In the genomic region with DNA sequence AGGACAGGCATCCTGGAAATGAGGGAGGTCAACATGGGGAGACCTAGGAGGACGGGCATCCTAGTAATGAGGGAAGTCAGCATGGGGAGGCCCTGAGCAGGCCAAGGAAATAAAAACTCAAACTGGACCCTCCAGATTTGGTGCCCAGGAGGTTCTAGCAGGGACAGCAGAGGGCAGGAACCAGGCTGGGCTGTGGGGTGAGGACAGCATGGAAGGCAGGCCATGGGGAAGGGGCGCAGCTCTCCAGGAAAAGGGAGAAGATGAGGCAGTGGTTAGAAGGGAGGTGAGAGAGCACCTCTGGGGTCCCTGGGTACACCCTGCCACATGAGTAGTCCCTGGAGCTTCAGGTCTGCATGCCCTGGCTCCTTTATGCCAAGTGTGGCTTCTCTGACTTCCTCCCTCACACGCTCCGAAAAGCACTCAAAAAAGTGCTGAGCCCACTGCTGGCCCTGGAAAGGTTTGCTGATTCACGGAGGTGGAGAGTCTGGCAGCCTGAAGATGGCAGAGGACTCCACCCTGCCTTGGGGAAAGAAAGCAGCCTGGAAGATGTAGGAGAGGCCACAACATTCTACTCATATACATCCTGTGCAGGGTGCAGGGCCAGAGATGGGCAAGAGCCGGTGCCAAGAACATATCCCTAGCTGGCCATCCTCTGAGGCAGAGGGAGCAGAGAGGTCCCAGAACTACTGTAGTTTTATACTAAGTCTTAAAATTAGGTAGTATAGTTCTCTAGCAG, we compare ENCODE assay signal across 8 cellular contexts.
DNase-seq lines count a peak whose midpoint lies in the region; ATAC-seq, FAIRE-seq and TF ChIP-seq lines count a peak whose summit lies in the region.

No MANE protein-coding gene starts in this region.

- intact Hi-C loops in pancreas (cut with DNase I): no loop called here

- H3K36me3 ChIP-seq in BLaER1 treated with 17β-estradiol and CSF1 and Interleukin-3, amounts not matched to agents 10 nM and 100 nM: peaks cover 0 to 7% (median 0%) of the 10 kb centered on the region in 11 experiments; a peak in 2 of 22 replicates
- H3K36me3 ChIP-seq in pancreas: no peaks in the 10 kb centered on the region

- TF ChIP-seq CTCF in fibroblast of mammary gland (conservative IDR thresholded peaks at IDR 0.05; ENCODE audit: control insufficient read depth, insufficient read depth, low read depth, low read length): no peak
- TF ChIP-seq CTCF in pancreas (IDR thresholded peaks at IDR 0.05): no peak

- no peak overlapping the region for H3K4me3 ChIP-seq in BLaER1 treated with 17β-estradiol and CSF1 and Interleukin-3, amounts not matched to agents 10 nM and 100 nM
- H3K4me3 ChIP-seq in fibroblast of mammary gland (ENCODE audit: control insufficient read depth, low read depth, low read length) (no peak overlapping the region), pancreas (no peak overlapping the region)

- H4K20me1 ChIP-seq in BLaER1 treated with 17β-estradiol and CSF1 and Interleukin-3, amounts not matched to agents 10 nM and 100 nM: no peaks in the 10 kb centered on the region; a peak in 1 of 22 replicates

- 0 out of 22 replicates have a peak overlapping the region, but pooled peaks of 2 of the 11 experiments have one; percentile 34 to 35 for H3K9ac ChIP-seq in BLaER1 treated with 17β-estradiol and CSF1 and Interleukin-3, amounts not matched to agents 10 nM and 100 nM

- ATAC-seq in SK-N-SH treated with all-trans-retinoic acid at 6 μM for 48 hours: peak; percentile 71
- ATAC-seq in pancreas: peak; percentile 51 to 67 (median 58)
- no peak for ATAC-seq in GM21825 (IDR thresholded peaks at IDR 0.05; ENCODE audit: unreplicated experiment)

- peak overlapping the region in 3 of 11 experiments; percentile 13 to 51 (median 39); a peak in 5 of 22 replicates for H3K27ac ChIP-seq in BLaER1 treated with 17β-estradiol and CSF1 and Interleukin-3, amounts not matched to agents 10 nM and 100 nM
- peak overlapping the region; percentile 41 to 80 (median 61) for H3K27ac ChIP-seq in pancreas

- H3K27me3 ChIP-seq in BLaER1 treated with 17β-estradiol and CSF1 and Interleukin-3, amounts not matched to agents 10 nM and 100 nM: no peaks in the 10 kb centered on the region
- no peaks in the 10 kb centered on the region for H3K27me3 ChIP-seq in pancreas

- peak overlapping the region; percentile 2 to 82 (median 51); a peak in 15 of 22 replicates for H3K4me2 ChIP-seq in BLaER1 treated with 17β-estradiol and CSF1 and Interleukin-3, amounts not matched to agents 10 nM and 100 nM

- DNase-seq in fibroblast of mammary gland (ENCODE audit: low read depth): peak; percentile 36
- peak in 2 of 6 donors; percentile 47 to 49 for DNase-seq in pancreas
- no peak for DNase-seq in NCI-H187 treated with DMSO at 0.1 percent for 48 hours (lab: John Stamatoyannopoulos, UW)
- DNase-seq in NOMO-1 treated with dmso at 0.1 percent for 144 hours (lab: John Stamatoyannopoulos, UW; ENCODE audit: unreplicated experiment): no peak
- no peak for DNase-seq in SW 1271 (lab: John Stamatoyannopoulos, UW)

- H3K9me3 ChIP-seq in BLaER1 treated with 17β-estradiol and CSF1 and Interleukin-3, amounts not matched to agents 10 nM and 100 nM (replicated peaks in 1 of 11): peaks cover 7 to 17% (median 13%) of the 10 kb centered on the region in 11 experiments
- no peaks in the 10 kb centered on the region for H3K9me3 ChIP-seq in pancreas

- no peak for FAIRE-seq in pancreas (lab: Jason Lieb, UNC)

- H3K4me1 ChIP-seq in BLaER1 treated with 17β-estradiol and CSF1 and Interleukin-3, amounts not matched to agents 10 nM and 100 nM: peaks cover 7 to 38% (median 14%) of the 10 kb centered on the region in 10 experiments; a peak in 18 of 20 replicates
- H3K4me1 ChIP-seq in pancreas: peaks cover 32 to 39% (median 35%) of the 10 kb centered on the region in 3 donors

- WGBS in pancreas, 2 donors: 47 to 51% methylated on average over 6 of the region's 6 CpGs

TF ChIP-seq in SK-N-SH treated with all-trans-retinoic acid at 6 μM for 48 hours, 23 proteins besides CTCF, POLR2A, EP300 and RAD21 (continues in another document):
- TF ChIP-seq CREB5 (CRISPR knock-in tag; IDR thresholded peaks at IDR 0.05; ENCODE audit: low read depth): no peak
- TF ChIP-seq ZC3H10 (CRISPR knock-in tag; IDR thresholded peaks at IDR 0.05): no peak
- TF ChIP-seq ARNTL (CRISPR knock-in tag; IDR thresholded peaks at IDR 0.05; ENCODE audit: borderline replicate concordance, low read depth): no peak
- no peak for TF ChIP-seq BACH2 (CRISPR knock-in tag; IDR thresholded peaks at IDR 0.05; ENCODE audit: borderline replicate concordance)
- TF ChIP-seq, protein P1, sequence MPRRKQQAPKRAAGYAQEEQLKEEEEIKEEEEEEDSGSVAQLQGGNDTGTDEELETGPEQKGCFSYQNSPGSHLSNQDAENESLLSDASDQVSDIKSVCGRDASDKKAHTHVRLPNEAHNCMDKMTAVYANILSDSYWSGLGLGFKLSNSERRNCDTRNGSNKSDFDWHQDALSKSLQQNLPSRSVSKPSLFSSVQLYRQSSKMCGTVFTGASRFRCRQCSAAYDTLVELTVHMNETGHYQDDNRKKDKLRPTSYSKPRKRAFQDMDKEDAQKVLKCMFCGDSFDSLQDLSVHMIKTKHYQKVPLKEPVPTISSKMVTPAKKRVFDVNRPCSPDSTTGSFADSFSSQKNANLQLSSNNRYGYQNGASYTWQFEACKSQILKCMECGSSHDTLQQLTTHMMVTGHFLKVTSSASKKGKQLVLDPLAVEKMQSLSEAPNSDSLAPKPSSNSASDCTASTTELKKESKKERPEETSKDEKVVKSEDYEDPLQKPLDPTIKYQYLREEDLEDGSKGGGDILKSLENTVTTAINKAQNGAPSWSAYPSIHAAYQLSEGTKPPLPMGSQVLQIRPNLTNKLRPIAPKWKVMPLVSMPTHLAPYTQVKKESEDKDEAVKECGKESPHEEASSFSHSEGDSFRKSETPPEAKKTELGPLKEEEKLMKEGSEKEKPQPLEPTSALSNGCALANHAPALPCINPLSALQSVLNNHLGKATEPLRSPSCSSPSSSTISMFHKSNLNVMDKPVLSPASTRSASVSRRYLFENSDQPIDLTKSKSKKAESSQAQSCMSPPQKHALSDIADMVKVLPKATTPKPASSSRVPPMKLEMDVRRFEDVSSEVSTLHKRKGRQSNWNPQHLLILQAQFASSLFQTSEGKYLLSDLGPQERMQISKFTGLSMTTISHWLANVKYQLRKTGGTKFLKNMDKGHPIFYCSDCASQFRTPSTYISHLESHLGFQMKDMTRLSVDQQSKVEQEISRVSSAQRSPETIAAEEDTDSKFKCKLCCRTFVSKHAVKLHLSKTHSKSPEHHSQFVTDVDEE (CRISPR knock-in tag; IDR thresholded peaks at IDR 0.05): no peak
- TF ChIP-seq SNAI2 (CRISPR knock-in tag; IDR thresholded peaks at IDR 0.05): no peak
- TF ChIP-seq ZFP3 (CRISPR knock-in tag; IDR thresholded peaks at IDR 0.05): no peak
- no peak for TF ChIP-seq TCF4 (CRISPR knock-in tag; IDR thresholded peaks at IDR 0.05; ENCODE audit: borderline replicate concordance)
- TF ChIP-seq PPARA (CRISPR knock-in tag; IDR thresholded peaks at IDR 0.05; ENCODE audit: borderline replicate concordance): no peak
- TF ChIP-seq TOX (CRISPR knock-in tag; IDR thresholded peaks at IDR 0.05; ENCODE audit: borderline replicate concordance): no peak
- TF ChIP-seq, protein P2, sequence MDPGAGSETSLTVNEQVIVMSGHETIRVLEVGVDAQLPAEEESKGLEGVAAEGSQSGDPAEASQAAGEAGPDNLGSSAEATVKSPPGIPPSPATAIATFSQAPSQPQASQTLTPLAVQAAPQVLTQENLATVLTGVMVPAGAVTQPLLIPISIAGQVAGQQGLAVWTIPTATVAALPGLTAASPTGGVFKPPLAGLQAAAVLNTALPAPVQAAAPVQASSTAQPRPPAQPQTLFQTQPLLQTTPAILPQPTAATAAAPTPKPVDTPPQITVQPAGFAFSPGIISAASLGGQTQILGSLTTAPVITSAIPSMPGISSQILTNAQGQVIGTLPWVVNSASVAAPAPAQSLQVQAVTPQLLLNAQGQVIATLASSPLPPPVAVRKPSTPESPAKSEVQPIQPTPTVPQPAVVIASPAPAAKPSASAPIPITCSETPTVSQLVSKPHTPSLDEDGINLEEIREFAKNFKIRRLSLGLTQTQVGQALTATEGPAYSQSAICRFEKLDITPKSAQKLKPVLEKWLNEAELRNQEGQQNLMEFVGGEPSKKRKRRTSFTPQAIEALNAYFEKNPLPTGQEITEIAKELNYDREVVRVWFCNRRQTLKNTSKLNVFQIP (CRISPR knock-in tag; IDR thresholded peaks at IDR 0.05; ENCODE audit: borderline replicate concordance, low read depth): no peak
- no peak for TF ChIP-seq GLIS3 (CRISPR knock-in tag; IDR thresholded peaks at IDR 0.05)
- no peak for TF ChIP-seq CSDC2 (CRISPR knock-in tag; IDR thresholded peaks at IDR 0.05)
- no peak for TF ChIP-seq RARB (CRISPR knock-in tag; IDR thresholded peaks at IDR 0.05)
- TF ChIP-seq, protein P3, sequence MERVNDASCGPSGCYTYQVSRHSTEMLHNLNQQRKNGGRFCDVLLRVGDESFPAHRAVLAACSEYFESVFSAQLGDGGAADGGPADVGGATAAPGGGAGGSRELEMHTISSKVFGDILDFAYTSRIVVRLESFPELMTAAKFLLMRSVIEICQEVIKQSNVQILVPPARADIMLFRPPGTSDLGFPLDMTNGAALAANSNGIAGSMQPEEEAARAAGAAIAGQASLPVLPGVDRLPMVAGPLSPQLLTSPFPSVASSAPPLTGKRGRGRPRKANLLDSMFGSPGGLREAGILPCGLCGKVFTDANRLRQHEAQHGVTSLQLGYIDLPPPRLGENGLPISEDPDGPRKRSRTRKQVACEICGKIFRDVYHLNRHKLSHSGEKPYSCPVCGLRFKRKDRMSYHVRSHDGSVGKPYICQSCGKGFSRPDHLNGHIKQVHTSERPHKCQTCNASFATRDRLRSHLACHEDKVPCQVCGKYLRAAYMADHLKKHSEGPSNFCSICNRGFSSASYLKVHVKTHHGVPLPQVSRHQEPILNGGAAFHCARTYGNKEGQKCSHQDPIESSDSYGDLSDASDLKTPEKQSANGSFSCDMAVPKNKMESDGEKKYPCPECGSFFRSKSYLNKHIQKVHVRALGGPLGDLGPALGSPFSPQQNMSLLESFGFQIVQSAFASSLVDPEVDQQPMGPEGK (CRISPR knock-in tag; IDR thresholded peaks at IDR 0.05; ENCODE audit: borderline replicate concordance): no peak
- TF ChIP-seq ZNF70 (CRISPR knock-in tag; IDR thresholded peaks at IDR 0.05): no peak
- no peak for TF ChIP-seq ISL1 (CRISPR knock-in tag; IDR thresholded peaks at IDR 0.05)
